8 cellular contexts compared by ENCODE assay signal in genomic region chr19:49850487-49851342, GRCh38. TPM values are rescaled to one million over a fixed set of nuclear protein-coding genes. Genes with fewer than 3 reads are reported as not detected.
DNase-seq lines count a peak whose midpoint lies in the region; ATAC-seq and TF ChIP-seq lines count a peak whose summit lies in the region.

Gene PTOV1, plus strand, starts transcription at chr19:49851159.

- H3K9me3 ChIP-seq in right cardiac atrium (ENCODE audit: control insufficient read depth, low read length), result no peaks in the 10 kb centered on the region
- no peaks in the 10 kb centered on the region for H3K9me3 ChIP-seq in uterus

- intact Hi-C loops in right cardiac atrium (cut with DNase I), result loop anchor here in 1 of 4 donors (10.0 kb wide), 1 partner anchor 166 kb away; the partner anchor contains the start of gene ADM5
- intact Hi-C loops in uterus (cut with DNase I; ENCODE audit: low total_unique reads), result no loop called here

- TF ChIP-seq CTCF in GM13976 (IDR thresholded peaks at IDR 0.05; ENCODE audit: borderline replicate concordance, control extremely low read depth, extremely low read depth, insufficient read depth, missing control alignments) (no peak), uterus (IDR thresholded peaks at IDR 0.05) (peak in 1 of 4 experiments; percentile 11)

- in situ Hi-C loops in GM13976 (cut with MboI; ENCODE audit: low sequenced_read_pairs, unreplicated experiment), result no loop called here

- no peaks in the 10 kb centered on the region for H3K27me3 ChIP-seq in right cardiac atrium (ENCODE audit: control insufficient read depth, insufficient read depth)
- H3K27me3 ChIP-seq in uterus, result no peaks in the 10 kb centered on the region

- no peaks in the 10 kb centered on the region for H3K36me3 ChIP-seq in uterus

- DNase-seq in GM13976 (ENCODE audit: low spot score) (peak; percentile 98), NCI-H187 (lab: John Stamatoyannopoulos, UW) (peak; percentile 81 to 92), T-helper 2 cell (peak; percentile 80 to 94 (median 82)), right cardiac atrium (peak; percentile 92 to 97 (median 97)), putamen (ENCODE audit: low spot score) (peak; percentile 95), uterus (peak; percentile 92 to 93)

- peak within 1 kb of the TSS; percentile 100 for H3K27ac ChIP-seq in angular gyrus (ENCODE audit: low read depth, low read length)
- peak within 1 kb of the TSS; percentile 98 for H3K27ac ChIP-seq in right cardiac atrium (ENCODE audit: low read length)
- peak within 1 kb of the TSS; percentile 100 for H3K27ac ChIP-seq in uterus

- peak within 1 kb of the TSS; percentile 98 for H3K4me3 ChIP-seq in right cardiac atrium (ENCODE audit: low read length)
- H3K4me3 ChIP-seq in uterus, result peak within 1 kb of the TSS; percentile 87 to 93

- peaks cover 6% of the 10 kb centered on the region for H3K4me1 ChIP-seq in right cardiac atrium (ENCODE audit: control insufficient read depth, insufficient read depth, low read length)
- H3K4me1 ChIP-seq in uterus, result peaks cover 0 to 11% of the 10 kb centered on the region in 2 donors

- under 1% methylated on average over 98 of the region's 98 CpGs for WGBS in right cardiac atrium

- peak; percentile 71 for ATAC-seq in HG02938 (IDR thresholded peaks at IDR 0.05; ENCODE audit: unreplicated experiment)
- peak; percentile 95 for ATAC-seq in right cardiac atrium

- peak; percentile 66 to 91 for TF ChIP-seq POLR2A in uterus (IDR thresholded peaks at IDR 0.05)

RNA-seq across cellular contexts. Expression of gene PTOV1, which starts in this region (rescaled TPM):
- total RNA-seq in right cardiac atrium, result 100 to 1,000 TPM; 127 to 146 (median 141) TPM
- polyA plus RNA-seq in right cardiac atrium, result 134 TPM
- 100 to 1,000 TPM in 1 of 4 donors, 10 to 100 TPM in 3; 46.2 to 156 (median 82.0) TPM for total RNA-seq in uterus

Comparison
In these comparisons a context has a peak if more than half of its experiments do, and no peak if none do; other contexts are left out.
1. Peak in every context shown above with its lines: DNase-seq, ATAC-seq, H3K4me3 ChIP-seq and H3K27ac ChIP-seq.